Comparison of ENCODE assay signal across 18 cellular contexts in genomic region chr7:29478687-29479086, GRCh38.
DNase-seq lines count a peak whose midpoint lies in the region; ATAC-seq, FAIRE-seq and TF ChIP-seq lines count a peak whose summit lies in the region.
"Had no signal": no experiment of that assay in that cellular context is flagged by ENCODE, and none has a peak within 500 bp of the region (broad histone marks: within the 10 kb centered on the region; RNA-seq: fewer than 3 reads in every experiment).

No MANE protein-coding gene starts in this region.

- H3K4me3 Mint-ChIP-seq in CD4-positive, alpha-beta T cell = no peak overlapping the region
- H3K4me3 Mint-ChIP-seq: CD8-positive, alpha-beta T cell had no signal

- intact Hi-C loops in ovary (cut with DNase I) = no loop called here
- intact Hi-C loops in CD4-positive, alpha-beta T cell (cut with DNase I, micrococcal nuclease) = no loop called here

- 88 to 93% (median 92%) methylated on average over 4 of the region's 4 CpGs for WGBS in ovary, 3 donors

- DNase-seq in caudate nucleus (lab: John Stamatoyannopoulos, UW) (no peak), ovary (no peak), GM12892 (ENCODE audit: insufficient read length) (no peak)
- DNase-seq in CD4-positive, alpha-beta T cell = no peak
- DNase-seq: BE2C; Caco-2; CD8-positive, alpha-beta T cell; DMS53; GF-D8; GM23248; IMR-90 had no signal

- TF ChIP-seq EP300 in ovary (IDR thresholded peaks at IDR 0.05) = no peak

- H3K9me3 ChIP-seq in ovary = no peaks in the 10 kb centered on the region
- H3K9me3 ChIP-seq in CD4-positive, alpha-beta T cell (ENCODE audit: control insufficient read depth, low read length) = no peaks in the 10 kb centered on the region
- H3K9me3 ChIP-seq: A549, BE2C, Caco-2 had no signal

- no peaks in the 10 kb centered on the region for H3K4me1 Mint-ChIP-seq in CD4-positive, alpha-beta T cell (ENCODE audit: low read depth)

- no peaks in the 10 kb centered on the region for H3K27me3 ChIP-seq in ovary
- H3K27me3 ChIP-seq in CD4-positive, alpha-beta T cell (ENCODE audit: control insufficient read depth, insufficient read depth, low read length) = no peaks in the 10 kb centered on the region
- H3K27me3 ChIP-seq: BE2C had no signal

- ATAC-seq in activated CD4-positive, CD25-positive, alpha-beta regulatory T cell treated with anti-CD3 and anti-CD28 coated beads, Interleukin-2, amount 50 U/mL, for 24 hours = no peak
- ATAC-seq in CD4-positive, alpha-beta T cell (ENCODE audit: poor library complexity) = no peak
- ATAC-seq: A549; CD8-positive, alpha-beta T cell; HCT116 had no signal

- TF ChIP-seq POLR2A in ovary (IDR thresholded peaks at IDR 0.05) (no peak), GM12892 (IDR thresholded peaks at IDR 0.05; ENCODE audit: low read depth, low read length) (no peak)

- peak overlapping the region; percentile 96 for H3K27ac ChIP-seq in angular gyrus (ENCODE audit: low read depth, low read length)
- peak overlapping the region; percentile 91 for H3K27ac ChIP-seq in caudate nucleus (ENCODE audit: low read depth, low read length)
- peak overlapping the region; percentile 7 to 84 for H3K27ac ChIP-seq in ovary
- H3K27ac ChIP-seq in temporal lobe (ENCODE audit: low read depth, low read length) = peak overlapping the region; percentile 96
- H3K27ac ChIP-seq in CD4-positive, alpha-beta T cell (ENCODE audit: low read depth, low read length) = no peak overlapping the region
- H3K27ac ChIP-seq: A549, C4-2B, GM23248 had no signal

- H3K36me3 Mint-ChIP-seq in CD4-positive, alpha-beta T cell (ENCODE audit: low read depth) = no peaks in the 10 kb centered on the region
- H3K36me3 Mint-ChIP-seq: CD8-positive, alpha-beta T cell had no signal

- no peak overlapping the region for H3K27ac Mint-ChIP-seq in CD4-positive, alpha-beta T cell
- H3K27ac Mint-ChIP-seq: CD8-positive, alpha-beta T cell had no signal

- no peak for TF ChIP-seq CTCF in ovary (IDR thresholded peaks at IDR 0.05)
- no peak for TF ChIP-seq CTCF in CD4-positive, alpha-beta T cell (IDR thresholded peaks at IDR 0.05)

- no peak overlapping the region for H3K4me3 ChIP-seq in ovary
- H3K4me3 ChIP-seq: A549, GM23248 had no signal

- CTCF ChIA-PET in CD4-positive, alpha-beta T cell (lab: Charles Lee) = no interaction called here

- H3K36me3 ChIP-seq in ovary = no peaks in the 10 kb centered on the region
- H3K36me3 ChIP-seq: BE2C had no signal

- H3K4me1 ChIP-seq in ovary (ENCODE audit: insufficient read depth) = peaks cover 6% of the 10 kb centered on the region
- H3K4me1 ChIP-seq: BE2C had no signal

- no peak for FAIRE-seq in GM12892 (lab: Jason Lieb, UNC)
- FAIRE-seq: A549, H54 had no signal

- H3K27me3 Mint-ChIP-seq in CD4-positive, alpha-beta T cell = no peaks in the 10 kb centered on the region

- POLR2A ChIA-PET in CD4-positive, alpha-beta T cell (lab: Charles Lee) = no interaction called here

- H3K9me3 Mint-ChIP-seq in CD4-positive, alpha-beta T cell = no peaks in the 10 kb centered on the region
- H3K9me3 Mint-ChIP-seq: CD8-positive, alpha-beta T cell had no signal
